ENCODE assay signal across 8 cellular contexts in genomic region chr7:29194206-29194593, GRCh38. TPM values are rescaled to one million over a fixed set of nuclear protein-coding genes. Genes with fewer than 3 reads are reported as not detected.
DNase-seq lines count a peak whose midpoint lies in the region; ATAC-seq, FAIRE-seq and TF ChIP-seq lines count a peak whose summit lies in the region.

No MANE protein-coding gene starts in this region.

- no peak overlapping the region for H3K27ac Mint-ChIP-seq in naive thymus-derived CD8-positive, alpha-beta T cell

- peaks cover 15 to 34% (median 25%) of the 10 kb centered on the region in 4 donors for H3K4me1 Mint-ChIP-seq in naive thymus-derived CD8-positive, alpha-beta T cell

- no peak for DNase-seq in endothelial cell of umbilical vein (ENCODE audit: low read depth, low spot score)
- DNase-seq in naive thymus-derived CD8-positive, alpha-beta T cell = peak in 1 of 10 donors; percentile 10
- no peak for DNase-seq in NCI-H2029 (lab: John Stamatoyannopoulos, UW)
- DNase-seq in GM13977 (ENCODE audit: low spot score) = no peak
- DNase-seq in NCI-H1694 treated with DMSO at 0.1 percent for 48 hours (lab: John Stamatoyannopoulos, UW) = no peak
- no peak for DNase-seq in HTR-8/SVneo (ENCODE audit: insufficient read length, low spot score)

- H3K27me3 ChIP-seq in OCI-LY3 (ENCODE audit: low read depth, low read length) (peaks cover 49% of the 10 kb centered on the region), endothelial cell of umbilical vein (ENCODE audit: control insufficient read depth in 2 of 2, insufficient read depth in 2 of 2, low read length in 2 of 2) (peaks cover 14 to 33% of the 10 kb centered on the region in 2 experiments)

- H3K36me3 Mint-ChIP-seq in naive thymus-derived CD8-positive, alpha-beta T cell = no peaks in the 10 kb centered on the region

- H3K27me3 Mint-ChIP-seq in naive thymus-derived CD8-positive, alpha-beta T cell = peaks cover 17 to 42% (median 33%) of the 10 kb centered on the region in 5 donors

- H4K20me1 ChIP-seq in OCI-LY3 (ENCODE audit: insufficient read depth, low read length) = no peaks in the 10 kb centered on the region
- H4K20me1 ChIP-seq in endothelial cell of umbilical vein (replicated peaks; ENCODE audit: control insufficient read depth, extremely low read depth, insufficient read depth, low read length) = no peaks in the 10 kb centered on the region

- CTCF ChIA-PET in endothelial cell of umbilical vein (lab: Charles Lee) = interaction anchor here (0.6 to 2.4 kb wide), 7 partner anchors 61 to 272 kb away, joined by 3 to 8 read pairs (median 4); no protein-coding TSS in a partner anchor

- no peak for TF ChIP-seq POLR2A in endothelial cell of umbilical vein (IDR thresholded peaks at IDR 0.05; ENCODE audit: low read depth, low read length)

- H3K27ac ChIP-seq in OCI-LY3 (ENCODE audit: low read length) (no peak overlapping the region), endothelial cell of umbilical vein (ENCODE audit: insufficient read depth, low read depth, low read length) (no peak overlapping the region)

- no peak overlapping the region for H2AFZ ChIP-seq in OCI-LY3 (ENCODE audit: low read depth, low read length)
- H2AFZ ChIP-seq in endothelial cell of umbilical vein (ENCODE audit: low read depth, low read length) = peak overlapping the region; percentile 76

- ATAC-seq in GM18907 (IDR thresholded peaks at IDR 0.05; ENCODE audit: unreplicated experiment) = peak; percentile 27
- peak in 1 of 2 donors; percentile 10 for ATAC-seq in naive thymus-derived CD8-positive, alpha-beta T cell

- TF ChIP-seq CTCF in OCI-LY3 (IDR thresholded peaks at IDR 0.05; ENCODE audit: low read depth, low read length) = no peak
- TF ChIP-seq CTCF in endothelial cell of umbilical vein (IDR thresholded peaks at IDR 0.05; ENCODE audit: extremely low read depth in 1 of 2, insufficient read depth in 1 of 2, low read depth in 1 of 2, low read length in 2 of 2) = peak in 1 of 2 donors; percentile 0
- TF ChIP-seq CTCF in GM13977 (IDR thresholded peaks at IDR 0.05; ENCODE audit: extremely low read depth, insufficient read depth, missing control alignments) = no peak

- dilution Hi-C loops in endothelial cell of umbilical vein (cut with MboI; ENCODE audit: extremely low pct_ligation_motif_present, low sequenced_read_pairs) = no loop called here

- H3K4me2 ChIP-seq in OCI-LY3 (ENCODE audit: low read length) = peak overlapping the region; percentile 67
- peak overlapping the region; percentile 87 for H3K4me2 ChIP-seq in endothelial cell of umbilical vein (ENCODE audit: insufficient read depth, low read length)

- H3K36me3 ChIP-seq in OCI-LY3 (replicated peaks; ENCODE audit: low read depth, low read length) (no peaks in the 10 kb centered on the region), endothelial cell of umbilical vein (ENCODE audit: control insufficient read depth in 2 of 2, extremely low read depth in 1 of 2, insufficient read depth in 2 of 2, low read length in 2 of 2) (no peaks in the 10 kb centered on the region)

- H3K9me3 Mint-ChIP-seq in naive thymus-derived CD8-positive, alpha-beta T cell = no peaks in the 10 kb centered on the region

- H3K9me3 ChIP-seq in OCI-LY3 (ENCODE audit: insufficient read depth, low read length) (no peaks in the 10 kb centered on the region), endothelial cell of umbilical vein (replicated peaks; ENCODE audit: control insufficient read depth, insufficient read depth, low read length) (no peaks in the 10 kb centered on the region)

- POLR2A ChIA-PET in endothelial cell of umbilical vein (lab: Charles Lee) = no interaction called here
- POLR2A ChIA-PET in naive thymus-derived CD8-positive, alpha-beta T cell (lab: Charles Lee) = no interaction called here

- H3K9ac ChIP-seq in OCI-LY3 (ENCODE audit: low read length) (no peak overlapping the region), endothelial cell of umbilical vein (replicated peaks; ENCODE audit: extremely low read depth, insufficient read depth, low read length) (peak overlapping the region; percentile 49)

- no peaks in the 10 kb centered on the region for H3K9me1 ChIP-seq in endothelial cell of umbilical vein (replicated peaks; ENCODE audit: control insufficient read depth, extremely low read depth, insufficient read depth, low read length)

- FAIRE-seq in endothelial cell of umbilical vein (lab: Jason Lieb, UNC) (no peak), HTR-8/SVneo (lab: Jason Lieb, UNC) (no peak)

- BruUV-seq in endothelial cell of umbilical vein (replicated peaks; lab: Mats Ljungman, UMichigan) = no TSS peak

- in situ Hi-C loops in GM13977 (cut with MboI; ENCODE audit: low pct_unique_long_range_greater_than_20kb, low sequenced_read_pairs, unreplicated experiment) = no loop called here

- peak overlapping the region; percentile 66 to 85 (median 74) for H3K4me3 Mint-ChIP-seq in naive thymus-derived CD8-positive, alpha-beta T cell

- H3K4me3 ChIP-seq in OCI-LY3 (ENCODE audit: low read length) (peak overlapping the region; percentile 74), endothelial cell of umbilical vein (replicated peaks in 1 of 3; ENCODE audit: insufficient read depth in 1 of 3, low read depth in 1 of 3, low read length in 3 of 3) (peak overlapping the region; percentile 72 to 88 (median 74))

- intact Hi-C loops in endothelial cell of umbilical vein (cut with micrococcal nuclease) = loop anchor here (1.0 to 2.0 kb wide), 4 partner anchors 71 to 267 kb away; no protein-coding TSS in a partner anchor

- H3K4me1 ChIP-seq in OCI-LY3 (ENCODE audit: low read length) = no peaks in the 10 kb centered on the region
- peaks cover 8% of the 10 kb centered on the region for H3K4me1 ChIP-seq in endothelial cell of umbilical vein (ENCODE audit: control insufficient read depth, extremely low read depth, insufficient read depth, low read length)

- H3K79me2 ChIP-seq in OCI-LY3 (ENCODE audit: low read length) (no peaks in the 10 kb centered on the region), endothelial cell of umbilical vein (ENCODE audit: control insufficient read depth, insufficient read depth, low read length) (no peaks in the 10 kb centered on the region)

TF ChIP-seq in endothelial cell of umbilical vein, 7 proteins besides CTCF, POLR2A, EP300 and RAD21:
- TF ChIP-seq MAX (IDR thresholded peaks at IDR 0.05; ENCODE audit: insufficient read depth, insufficient read length) (no peak), GATA2 (IDR thresholded peaks at IDR 0.05; ENCODE audit: insufficient read depth, insufficient read length, low read depth, low read length) (no peak), MYC (IDR thresholded peaks at IDR 0.05; ENCODE audit: low read depth, low read length) (no peak), FOS (IDR thresholded peaks at IDR 0.05; ENCODE audit: borderline replicate concordance, insufficient read depth, low read length) (no peak), POLR2AphosphoS5 (IDR thresholded peaks at IDR 0.05; ENCODE audit: insufficient read depth, low read depth, low read length) (no peak), JUN (IDR thresholded peaks at IDR 0.05; ENCODE audit: borderline replicate concordance, insufficient read depth, insufficient read length, low read depth) (no peak), EZH2 (IDR thresholded peaks at IDR 0.05; ENCODE audit: borderline replicate concordance, low read depth, low read length, severe bottlenecking) (no peak)

RNA-seq across cellular contexts. Expression of gene CHN2, which starts 0.4 kb away (rescaled TPM):
- total RNA-seq in endothelial cell of umbilical vein = 3.2 and 5.0 TPM in 2 replicates
- 0.56 and 1.4 TPM in 2 replicates for polyA plus RNA-seq in endothelial cell of umbilical vein
- 0.92 TPM in 2 replicates for polyA plus RNA-seq in endothelial cell of umbilical vein (2011; cell fraction: cytosol; rRNA removed)
- polyA plus RNA-seq in endothelial cell of umbilical vein (2011; cell fraction: nucleus; rRNA removed) = 1.8 and 1.9 TPM in 2 replicates
- polyA plus RNA-seq in endothelial cell of umbilical vein (2012) = 0.91 and 0.99 TPM in 2 replicates
- polyA minus RNA-seq in endothelial cell of umbilical vein = 3.3 and 6.3 TPM in 2 replicates
- 1.9 TPM for polyA minus RNA-seq in endothelial cell of umbilical vein (2011; cell fraction: cytosol; rRNA and poly(A)+ RNA removed)
- 5.4 and 5.6 TPM in 2 replicates for polyA minus RNA-seq in endothelial cell of umbilical vein (2011; cell fraction: nucleus; rRNA and poly(A)+ RNA removed)
- 1 to 10 TPM; 1.5 to 2.2 TPM for total RNA-seq in naive thymus-derived CD8-positive, alpha-beta T cell
- 10 to 100 TPM in 1 of 3 donors, 1 to 10 TPM in 1, under 1 TPM in 1; 0.90 to 11.1 (median 1.0) TPM for polyA plus RNA-seq in naive thymus-derived CD8-positive, alpha-beta T cell

RNA-seq across cellular contexts. Expression of gene CPVL, which starts 47.9 kb away (rescaled TPM):
- not detected in 2 replicates for total RNA-seq in endothelial cell of umbilical vein
- polyA plus RNA-seq in endothelial cell of umbilical vein = 0.14 TPM in 1 of 2 replicates, not detected in the other
- polyA plus RNA-seq in endothelial cell of umbilical vein (2011; cell fraction: cytosol; rRNA removed) = not detected in 2 replicates
- polyA plus RNA-seq in endothelial cell of umbilical vein (2011; cell fraction: nucleus; rRNA removed) = not detected in 2 replicates
- not detected in 2 replicates for polyA plus RNA-seq in endothelial cell of umbilical vein (2012)
- 0.19 and 1.7 TPM in 2 replicates for polyA minus RNA-seq in endothelial cell of umbilical vein
- 11.5 TPM for polyA minus RNA-seq in endothelial cell of umbilical vein (2011; cell fraction: cytosol; rRNA and poly(A)+ RNA removed)
- not detected in 2 replicates for polyA minus RNA-seq in endothelial cell of umbilical vein (2011; cell fraction: nucleus; rRNA and poly(A)+ RNA removed)
- total RNA-seq in naive thymus-derived CD8-positive, alpha-beta T cell = 1 to 10 TPM in 1 of 2 experiments, under 1 TPM in 1; 0.70 to 1.4 TPM
- 1 to 10 TPM in 1 of 3 donors, under 1 TPM in 1, not detected in 1; 0.84 to 1.1 TPM for polyA plus RNA-seq in naive thymus-derived CD8-positive, alpha-beta T cell
